Comparison of ENCODE assay signal across 8 cellular contexts in the genomic region with DNA sequence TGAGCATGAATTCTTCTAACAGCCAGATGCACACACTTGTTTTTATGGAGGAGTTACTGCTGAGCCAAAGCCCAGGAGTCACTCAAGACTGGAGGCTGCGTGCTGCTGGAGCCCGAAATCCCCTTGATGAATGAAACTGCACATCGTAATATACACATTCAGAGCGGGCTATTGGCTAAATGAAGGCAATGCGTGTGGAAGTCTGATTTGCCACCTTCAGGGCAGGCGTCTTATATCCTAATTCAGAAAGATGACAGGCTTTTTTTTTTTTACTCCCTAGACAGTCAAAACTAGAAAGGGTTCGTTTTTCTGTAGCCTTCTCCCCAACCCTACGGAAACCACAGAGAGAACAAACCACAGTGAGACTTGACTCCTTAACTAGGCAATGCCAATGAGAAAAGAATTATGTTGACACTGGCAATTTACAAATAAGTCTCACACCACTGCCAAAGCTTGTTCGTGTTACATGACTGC.
DNase-seq lines count a peak whose midpoint lies in the region; ATAC-seq lines count a peak whose summit lies in the region.

No MANE protein-coding gene starts in this region.

- peak; percentile 68 for ATAC-seq in GM21576 (IDR thresholded peaks at IDR 0.05; ENCODE audit: unreplicated experiment)
- ATAC-seq in esophagus mucosa: peak; percentile 70

- intact Hi-C loops in activated CD4-positive, alpha-beta T cell treated with anti-CD3 and anti-CD28 coated beads, Interleukin-2, amount 10 ng/mL, durations not matched to agents 24 days and 14 days (cut with micrococcal nuclease): loop anchor here (1.0 to 5.0 kb wide), 12 partner anchors 9 to 779 kb away; a partner anchor contains a TSS

- peaks cover 46% of the 10 kb centered on the region for H3K36me3 Mint-ChIP-seq in activated CD4-positive, alpha-beta T cell treated with anti-CD3 and anti-CD28 coated beads, Interleukin-2, amount 10 ng/mL, durations not matched to agents 24 days and 14 days (ENCODE audit: low read depth)

- H3K9me3 Mint-ChIP-seq in activated CD4-positive, alpha-beta T cell treated with anti-CD3 and anti-CD28 coated beads, Interleukin-2, amount 10 ng/mL, durations not matched to agents 24 days and 14 days: no peaks in the 10 kb centered on the region

- H3K27ac Mint-ChIP-seq in activated CD4-positive, alpha-beta T cell treated with anti-CD3 and anti-CD28 coated beads, Interleukin-2, amount 10 ng/mL, durations not matched to agents 24 days and 14 days: peak overlapping the region; percentile 97

- no peaks in the 10 kb centered on the region for H3K27me3 Mint-ChIP-seq in activated CD4-positive, alpha-beta T cell treated with anti-CD3 and anti-CD28 coated beads, Interleukin-2, amount 10 ng/mL, durations not matched to agents 24 days and 14 days

- H3K4me3 Mint-ChIP-seq in activated CD4-positive, alpha-beta T cell treated with anti-CD3 and anti-CD28 coated beads, Interleukin-2, amount 10 ng/mL, durations not matched to agents 24 days and 14 days: peak overlapping the region; percentile 88

- DNase-seq in GF-D8 (lab: John Stamatoyannopoulos, UW) (peak; percentile 55), KG1 (lab: John Stamatoyannopoulos, UW) (peak; percentile 20), retina (no peak), NCI-H146 treated with DMSO at 0.1 percent for 48 hours (lab: John Stamatoyannopoulos, UW; ENCODE audit: unreplicated experiment) (no peak)
- peak; percentile 96 for DNase-seq in activated CD4-positive, alpha-beta T cell treated with anti-CD3 and anti-CD28 coated beads, Interleukin-2, amount 10 ng/mL, durations not matched to agents 24 days and 14 days
- peak in 2 of 3 experiments; percentile 55 to 61 for DNase-seq in stimulated activated CD4-positive, alpha-beta T cell treated with anti-CD3 and anti-CD28 coated beads, TNF-alpha, amount 100 ng/mL, for 4 hours (ENCODE audit: low read depth in 3 of 3)

- peaks cover 36% of the 10 kb centered on the region for H3K4me1 Mint-ChIP-seq in activated CD4-positive, alpha-beta T cell treated with anti-CD3 and anti-CD28 coated beads, Interleukin-2, amount 10 ng/mL, durations not matched to agents 24 days and 14 days

Comparison
In these comparisons a context has a peak if more than half of its experiments do, and no peak if none do; other contexts are left out.
1. DNase-seq: peak in GF-D8 (single experiment), KG1 (single experiment), activated CD4-positive, alpha-beta T cell treated with anti-CD3 and anti-CD28 coated beads, Interleukin-2, amount 10 ng/mL, durations not matched to agents 24 days and 14 days (single experiment) and stimulated activated CD4-positive, alpha-beta T cell treated with anti-CD3 and anti-CD28 coated beads, TNF-alpha, amount 100 ng/mL, for 4 hours (2 of 3); none in retina (single experiment) and NCI-H146 treated with DMSO at 0.1 percent for 48 hours (single experiment).